ENCODE assay signal across 8 cellular contexts in the genomic region with DNA sequence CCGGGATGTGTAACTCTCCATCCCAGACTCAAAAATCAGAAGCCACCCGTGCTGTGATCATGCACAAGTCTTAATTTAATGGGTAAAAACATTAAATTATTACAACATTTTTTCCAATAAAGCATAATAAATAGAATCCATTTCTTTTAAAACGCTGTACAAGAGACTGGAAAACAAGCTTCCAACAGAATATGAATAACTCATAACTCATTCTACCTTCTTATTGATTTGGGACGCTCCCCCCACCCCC. TPM values are rescaled to one million over a fixed set of nuclear protein-coding genes. Genes with fewer than 3 reads are reported as not detected.
DNase-seq lines count a peak whose midpoint lies in the region; ATAC-seq and TF ChIP-seq lines count a peak whose summit lies in the region.

No MANE protein-coding gene starts in this region.

- intact Hi-C loops in ascending aorta (cut with DNase I) = loop anchor here (1.0 kb wide), 1 partner anchor 64 kb away; no protein-coding TSS in a partner anchor

- no peak for TF ChIP-seq RAD21 in liver (IDR thresholded peaks at IDR 0.05)

- H3K27ac ChIP-seq in ascending aorta (peak overlapping the region; percentile 78 to 93), liver (ENCODE audit: low read depth in 1 of 2, low read length in 2 of 2) (peak overlapping the region; percentile 46 to 80), thymus (ENCODE audit: low read depth) (peak overlapping the region; percentile 97)

- TF ChIP-seq CTCF in ascending aorta (IDR thresholded peaks at IDR 0.05) = no peak
- TF ChIP-seq CTCF in liver (IDR thresholded peaks at IDR 0.05; ENCODE audit: low read depth, low read length, missing input control) = no peak

- no peaks in the 10 kb centered on the region for H3K27me3 Mint-ChIP-seq in activated CD4-positive, alpha-beta T cell treated with anti-CD3 and anti-CD28 coated beads, Interleukin-2, amount 10 ng/mL, durations not matched to agents 7 days and 5 days

- no peaks in the 10 kb centered on the region for H3K27me3 ChIP-seq in ascending aorta
- H3K27me3 ChIP-seq in liver (ENCODE audit: control insufficient read depth in 4 of 4, insufficient read depth in 4 of 4, low read length in 3 of 4) = no peaks in the 10 kb centered on the region
- no peaks in the 10 kb centered on the region for H3K27me3 ChIP-seq in thymus (ENCODE audit: control insufficient read depth, insufficient read depth)

- H3K27ac Mint-ChIP-seq in activated CD4-positive, alpha-beta T cell treated with anti-CD3 and anti-CD28 coated beads, Interleukin-2, amount 10 ng/mL, durations not matched to agents 7 days and 5 days = peak overlapping the region; percentile 95

- peaks cover 0 to 4% of the 10 kb centered on the region in 2 donors for H3K36me3 ChIP-seq in ascending aorta
- peaks cover 0 to 5% (median 0%) of the 10 kb centered on the region in 4 donors for H3K36me3 ChIP-seq in liver (ENCODE audit: control insufficient read depth in 4 of 4, insufficient read depth in 3 of 4, low read depth in 1 of 4, low read length in 3 of 4)
- H3K36me3 ChIP-seq in thymus (ENCODE audit: control insufficient read depth, insufficient read depth) = peaks cover 22% of the 10 kb centered on the region

- H3K4me1 ChIP-seq in ascending aorta (peaks cover 12 to 26% of the 10 kb centered on the region in 2 donors), liver (ENCODE audit: control insufficient read depth in 4 of 4, insufficient read depth in 4 of 4, low read length in 3 of 4) (peaks cover 11 to 41% (median 23%) of the 10 kb centered on the region in 4 donors), thymus (ENCODE audit: control insufficient read depth, insufficient read depth, low read length) (peaks cover 30% of the 10 kb centered on the region)

- ATAC-seq in GM18511 (IDR thresholded peaks at IDR 0.05; ENCODE audit: unreplicated experiment) (no peak), HG03159 (IDR thresholded peaks at IDR 0.05; ENCODE audit: unreplicated experiment) (no peak), HG03139 (IDR thresholded peaks at IDR 0.05; ENCODE audit: unreplicated experiment) (no peak)

- peaks cover 37% of the 10 kb centered on the region for H3K4me1 Mint-ChIP-seq in activated CD4-positive, alpha-beta T cell treated with anti-CD3 and anti-CD28 coated beads, Interleukin-2, amount 10 ng/mL, durations not matched to agents 7 days and 5 days

- H3K9me3 Mint-ChIP-seq in activated CD4-positive, alpha-beta T cell treated with anti-CD3 and anti-CD28 coated beads, Interleukin-2, amount 10 ng/mL, durations not matched to agents 7 days and 5 days = no peaks in the 10 kb centered on the region

- H3K9ac ChIP-seq in liver (ENCODE audit: low read depth in 1 of 2, low read length in 2 of 2) = peak overlapping the region in 1 of 2 donors; percentile 48

- H3K36me3 Mint-ChIP-seq in activated CD4-positive, alpha-beta T cell treated with anti-CD3 and anti-CD28 coated beads, Interleukin-2, amount 10 ng/mL, durations not matched to agents 7 days and 5 days (ENCODE audit: low read depth) = peaks cover 41% of the 10 kb centered on the region

- CTCF ChIA-PET in activated CD4-positive, alpha-beta T cell treated with anti-CD3 and anti-CD28 coated beads, Interleukin-2, amount 10 ng/mL, durations not matched to agents 7 days and 5 days (lab: Charles Lee) = interaction anchor here (0.6 to 2.1 kb wide), 11 partner anchors 8 to 298 kb away, joined by 3 to 7 read pairs (median 3); no protein-coding TSS in a partner anchor

- H3K4me3 Mint-ChIP-seq in activated CD4-positive, alpha-beta T cell treated with anti-CD3 and anti-CD28 coated beads, Interleukin-2, amount 10 ng/mL, durations not matched to agents 7 days and 5 days = peak overlapping the region; percentile 98

- H3K4me3 ChIP-seq in ascending aorta (peak overlapping the region; percentile 61 to 98), liver (ENCODE audit: low read depth in 1 of 3, low read length in 3 of 3) (peak overlapping the region; percentile 20 to 58 (median 53)), thymus (ENCODE audit: low read length) (peak overlapping the region; percentile 93)

- no peak for DNase-seq in activated CD4-positive, alpha-beta T cell treated with anti-CD3 and anti-CD28 coated beads, Interleukin-2, amount 10 ng/mL, durations not matched to agents 7 days and 5 days
- no peak for DNase-seq in activated CD4-positive, alpha-beta T cell treated with anti-CD3 and anti-CD28 coated beads, Interleukin-2, amount 50 U/mL, for 48 hours
- no peak for DNase-seq in ascending aorta (ENCODE audit: low spot score in 2 of 2)

- WGBS in liver = 16% methylated on average over 4 of the region's 4 CpGs
- 4% methylated on average over 4 of the region's 4 CpGs for whole genome bisulfite sequencing in thymus

- POLR2A ChIA-PET in activated CD4-positive, alpha-beta T cell treated with anti-CD3 and anti-CD28 coated beads, Interleukin-2, amount 10 ng/mL, durations not matched to agents 7 days and 5 days (lab: Charles Lee) = no interaction called here

- H3K9me3 ChIP-seq in ascending aorta (no peaks in the 10 kb centered on the region), liver (ENCODE audit: control insufficient read depth in 4 of 4, low read length in 3 of 4) (no peaks in the 10 kb centered on the region), thymus (ENCODE audit: control insufficient read depth) (no peaks in the 10 kb centered on the region)

TF ChIP-seq in liver, 16 proteins besides CTCF, POLR2A, EP300 and RAD21:
- no peak for TF ChIP-seq JUND (IDR thresholded peaks at IDR 0.05)
- TF ChIP-seq NR2F2 (IDR thresholded peaks at IDR 0.05) = no peak
- TF ChIP-seq EGR1 (IDR thresholded peaks at IDR 0.05; ENCODE audit: low read depth in 2 of 2) = no peak
- no peak for TF ChIP-seq HNF4G (IDR thresholded peaks at IDR 0.05)
- TF ChIP-seq SP1 (IDR thresholded peaks at IDR 0.05) = no peak

RNA-seq across cellular contexts. Expression of a gene that starts 0.5 kb away (rescaled TPM):
- total RNA-seq in activated CD4-positive, alpha-beta T cell treated with anti-CD3 and anti-CD28 coated beads, Interleukin-2, amount 10 ng/mL, durations not matched to agents 7 days and 5 days = 10 to 100 TPM; 68.1 to 78.4 TPM
- total RNA-seq in ascending aorta = 21.9 TPM
- 10 to 100 TPM in 1 of 2 donors, 1 to 10 TPM in 1; 7.0 to 14.1 TPM for total RNA-seq in liver
- 1 to 10 TPM; 4.6 to 7.1 TPM for polyA plus RNA-seq in liver
- polyA plus RNA-seq in thymus = 77.5 TPM

RNA-seq across cellular contexts. Expression of a gene that starts 2.4 kb away (rescaled TPM):
- 10 to 100 TPM; 78.6 to 88.9 TPM for total RNA-seq in activated CD4-positive, alpha-beta T cell treated with anti-CD3 and anti-CD28 coated beads, Interleukin-2, amount 10 ng/mL, durations not matched to agents 7 days and 5 days
- total RNA-seq in ascending aorta (20.3 TPM), liver (10 to 100 TPM in 1 of 2 donors, 1 to 10 TPM in 1; 2.7 to 86.4 TPM)
- polyA plus RNA-seq in liver (1 to 10 TPM; 1.6 to 4.4 TPM), thymus (42.3 TPM)

RNA-seq across cellular contexts. Expression of a gene that starts 20.8 kb away (rescaled TPM):
- total RNA-seq in activated CD4-positive, alpha-beta T cell treated with anti-CD3 and anti-CD28 coated beads, Interleukin-2, amount 10 ng/mL, durations not matched to agents 7 days and 5 days = not detected
- total RNA-seq in ascending aorta = not detected
- 1 to 10 TPM in 1 of 2 donors, under 1 TPM in 1; 0.42 to 1.3 TPM for total RNA-seq in liver
- under 1 TPM; 0.57 to 0.83 TPM for polyA plus RNA-seq in liver
- 20.7 TPM for polyA plus RNA-seq in thymus

RNA-seq across cellular contexts. Expression of a gene that starts 22.6 kb away (rescaled TPM):
- total RNA-seq in activated CD4-positive, alpha-beta T cell treated with anti-CD3 and anti-CD28 coated beads, Interleukin-2, amount 10 ng/mL, durations not matched to agents 7 days and 5 days = 10 to 100 TPM; 40.0 to 41.4 TPM
- total RNA-seq in ascending aorta (11.0 TPM), liver (10 to 100 TPM; 10.1 to 44.4 TPM)
- polyA plus RNA-seq in liver (10 to 100 TPM in 1 of 2 donors, 1 to 10 TPM in 1; 4.7 to 12.1 TPM), thymus (54.0 TPM)

RNA-seq across cellular contexts. Expression of a gene that starts 49.1 kb away (rescaled TPM):
- not detected for total RNA-seq in activated CD4-positive, alpha-beta T cell treated with anti-CD3 and anti-CD28 coated beads, Interleukin-2, amount 10 ng/mL, durations not matched to agents 7 days and 5 days
- total RNA-seq in ascending aorta (3.1 TPM), liver (under 1 TPM; 0.17 to 0.56 TPM)
- polyA plus RNA-seq in liver (under 1 TPM; 0.32 to 0.36 TPM), thymus (4.2 TPM)
